18 cellular contexts compared by ENCODE assay signal in genomic region chr12:83904175-83904574, GRCh38.
DNase-seq lines count a peak whose midpoint lies in the region; ATAC-seq and TF ChIP-seq lines count a peak whose summit lies in the region.
"Had no signal": no experiment of that assay in that cellular context is flagged by ENCODE, and none has a peak within 500 bp of the region (broad histone marks: within the 10 kb centered on the region; RNA-seq: fewer than 3 reads in every experiment).

No MANE protein-coding gene starts in this region.

- H3K4me1 Mint-ChIP-seq in type B pancreatic cell (ENCODE audit: unreplicated experiment) = no peaks in the 10 kb centered on the region
- H3K4me1 Mint-ChIP-seq: CD14-positive monocyte; CD4-positive, alpha-beta memory T cell; H9 had no signal

- H3K9me3 ChIP-seq in aorta (ENCODE audit: control insufficient read depth, low read length) (no peaks in the 10 kb centered on the region), right cardiac atrium (ENCODE audit: control insufficient read depth, low read length) (no peaks in the 10 kb centered on the region)
- H3K9me3 ChIP-seq: BLaER1 had no signal

- intact Hi-C loops in posterior vena cava (cut with DNase I) = no loop called here
- intact Hi-C loops in aorta (cut with DNase I) = no loop called here
- intact Hi-C loops in right cardiac atrium (cut with DNase I) = no loop called here

- H3K36me3 ChIP-seq in aorta (ENCODE audit: control insufficient read depth in 1 of 2, insufficient read depth in 2 of 2, low read length in 1 of 2) = no peaks in the 10 kb centered on the region
- H3K36me3 ChIP-seq: BLaER1 had no signal

- H3K4me1 ChIP-seq in aorta (ENCODE audit: control insufficient read depth in 1 of 2, insufficient read depth in 2 of 2, low read length in 2 of 2) (no peaks in the 10 kb centered on the region), right cardiac atrium (ENCODE audit: control insufficient read depth, insufficient read depth, low read length) (no peaks in the 10 kb centered on the region)
- H3K4me1 ChIP-seq: BLaER1 had no signal

- H3K4me3 Mint-ChIP-seq in type B pancreatic cell = no peak overlapping the region
- H3K4me3 Mint-ChIP-seq: CD14-positive monocyte; CD4-positive, alpha-beta memory T cell; H9 had no signal

- H3K4me3 ChIP-seq in aorta (ENCODE audit: low read length in 2 of 2) (no peak overlapping the region), right cardiac atrium (ENCODE audit: low read length) (no peak overlapping the region)
- H3K4me3 ChIP-seq: BLaER1 had no signal

- 76 to 87% methylated on average over 6 of the region's 6 CpGs for WGBS in aorta, 2 donors
- 82% methylated on average over 6 of the region's 6 CpGs for WGBS in right cardiac atrium

- H3K27me3 Mint-ChIP-seq in type B pancreatic cell = no peaks in the 10 kb centered on the region
- H3K27me3 Mint-ChIP-seq: CD4-positive, alpha-beta memory T cell had no signal

- peak; percentile 15 for ATAC-seq in aorta (ENCODE audit: low FRiP score)
- no peak for ATAC-seq in right cardiac atrium

- no peak overlapping the region for H3K27ac ChIP-seq in aorta (ENCODE audit: low read depth in 1 of 2, low read length in 2 of 2)
- H3K27ac ChIP-seq in right cardiac atrium (ENCODE audit: low read length) = no peak overlapping the region
- H3K27ac ChIP-seq: BLaER1, HL-60 had no signal

- peak; percentile 0 for DNase-seq in stimulated activated CD4-positive, alpha-beta T cell treated with anti-CD3 and anti-CD28 coated beads, Interleukin-2, amount 100 ng/mL, for 4 hours (ENCODE audit: low read depth)
- DNase-seq in stimulated activated CD4-positive, alpha-beta T cell treated with anti-CD3 and anti-CD28 coated beads, Interleukin-1b, Interleukin-23, amount 100 ng/mL, for 48 hours = no peak
- DNase-seq in UCSD-AML1 (lab: John Stamatoyannopoulos, UW; ENCODE audit: unreplicated experiment) (peak; percentile 3), posterior vena cava (ENCODE audit: low spot score) (peak; percentile 74), aorta (no peak), NAMALWA (ENCODE audit: low spot score) (no peak), right cardiac atrium (no peak), type B pancreatic cell (ENCODE audit: extremely low spot score, unreplicated experiment) (no peak)
- DNase-seq: 8988T; CD4-positive, alpha-beta memory T cell; DMS79 treated with DMSO at 0.1 percent for 48 hours; GF-D8; GOT3; H9; IMR-90 had no signal

- TF ChIP-seq CTCF in type B pancreatic cell (conservative IDR thresholded peaks at IDR 0.05) = no peak

- no peaks in the 10 kb centered on the region for H3K36me3 Mint-ChIP-seq in type B pancreatic cell
- H3K36me3 Mint-ChIP-seq: CD14-positive monocyte; CD4-positive, alpha-beta memory T cell had no signal

- peaks cover 6% of the 10 kb centered on the region for H3K9me3 Mint-ChIP-seq in type B pancreatic cell

- H3K27me3 ChIP-seq in aorta (ENCODE audit: control insufficient read depth in 1 of 2, insufficient read depth in 2 of 2, low read length in 1 of 2) = no peaks in the 10 kb centered on the region
- no peaks in the 10 kb centered on the region for H3K27me3 ChIP-seq in right cardiac atrium (ENCODE audit: control insufficient read depth, insufficient read depth)
- H3K27me3 ChIP-seq: BLaER1 had no signal

- no peak overlapping the region for H3K27ac Mint-ChIP-seq in type B pancreatic cell
- H3K27ac Mint-ChIP-seq: CD14-positive monocyte; CD4-positive, alpha-beta memory T cell; H9 had no signal

Comparison
In these comparisons a context has a peak if more than half of its experiments do, and no peak if none do; other contexts are left out.
1. DNase-seq: peak in stimulated activated CD4-positive, alpha-beta T cell treated with anti-CD3 and anti-CD28 coated beads, Interleukin-2, amount 100 ng/mL, for 4 hours (single experiment), UCSD-AML1 (single experiment) and posterior vena cava (single experiment); none in stimulated activated CD4-positive, alpha-beta T cell treated with anti-CD3 and anti-CD28 coated beads, Interleukin-1b, Interleukin-23, amount 100 ng/mL, for 48 hours (single experiment), aorta (0 of 2), NAMALWA (single experiment), right cardiac atrium (0 of 3) and type B pancreatic cell (single experiment).